1 cellular context compared by ENCODE assay signal in the genomic region with DNA sequence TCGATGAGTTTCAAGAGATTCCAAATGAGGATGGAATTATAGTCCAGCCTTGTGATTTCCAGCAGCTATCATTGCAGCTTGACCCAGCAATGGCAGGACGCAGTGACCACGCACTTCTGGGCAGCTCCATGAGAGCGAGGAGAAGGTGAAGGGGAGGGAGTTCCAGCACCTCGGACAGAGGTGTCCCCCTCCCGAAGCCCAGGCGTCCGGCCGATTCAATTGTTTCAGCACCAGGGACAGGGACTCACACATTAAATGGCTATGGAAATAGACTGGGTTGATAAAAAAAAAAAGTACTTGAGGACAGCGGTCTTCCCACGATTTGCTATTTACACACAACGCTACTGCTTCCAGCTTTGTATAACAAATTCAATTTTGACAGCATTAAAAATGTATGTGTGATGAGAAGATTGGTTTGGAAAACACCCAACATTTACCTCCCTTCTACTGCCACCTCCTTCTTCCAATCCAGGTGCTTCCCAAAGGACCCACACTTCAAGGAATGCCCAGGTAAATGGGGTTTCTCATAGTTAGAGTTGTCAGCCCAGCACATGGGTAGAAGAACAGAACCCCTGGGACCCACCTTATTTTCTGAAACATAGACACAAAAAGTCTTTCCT.
A peak's percentile ranks its signal among the peaks of the same experiment; 100 is the strongest.
TF ChIP-seq lines count a peak whose summit lies in the region.

No MANE protein-coding gene starts in this region.

TF ChIP-seq in HepG2, 621 proteins besides CTCF, POLR2A, EP300 and RAD21 (continued from another document):
- TF ChIP-seq FOXC1 (CRISPR knock-in tag; IDR thresholded peaks at IDR 0.05; ENCODE audit: borderline replicate concordance) (peak; percentile 88; the same call in 1 of the 2 replicates), ELF3 (CRISPR knock-in tag; IDR thresholded peaks at IDR 0.05) (peak; percentile 87), MED1 (CRISPR knock-in tag; IDR thresholded peaks at IDR 0.05) (peak; percentile 73), KLF9 (CRISPR knock-in tag; IDR thresholded peaks at IDR 0.05; ENCODE audit: low read depth) (peak; percentile 90; the same call in 1 of the 2 replicates), HNF4G (IDR thresholded peaks at IDR 0.05; ENCODE audit: borderline replicate concordance, low read depth, low read length) (no peak), HNF4G (CRISPR knock-in tag; IDR thresholded peaks at IDR 0.05; ENCODE audit: borderline replicate concordance, low read depth) (no peak; the same call in 1 of the 2 replicates), HOXA7 (CRISPR knock-in tag; IDR thresholded peaks at IDR 0.05) (peak; percentile 69; the same call in 1 of the 2 replicates), HMG20B (CRISPR knock-in tag; conservative IDR thresholded peaks at IDR 0.05) (peak; percentile 92), DBP (CRISPR knock-in tag; IDR thresholded peaks at IDR 0.05; ENCODE audit: not compliant biosample characterization) (peak; percentile 98), DDIT3 (CRISPR knock-in tag; IDR thresholded peaks at IDR 0.05) (peak; percentile 66; the same call in 1 of the 2 replicates), ARNT (IDR thresholded peaks at IDR 0.05) (no peak), E2F5 (CRISPR knock-in tag; conservative IDR thresholded peaks at IDR 0.05) (peak; percentile 80), ZNF614 (CRISPR knock-in tag; IDR thresholded peaks at IDR 0.05; ENCODE audit: borderline replicate concordance) (peak; percentile 87; the same call in 1 of the 2 replicates), HOXA9 (CRISPR knock-in tag; IDR thresholded peaks at IDR 0.05; ENCODE audit: borderline replicate concordance) (peak; percentile 88; the same call in 1 of the 2 replicates), BCL6 (CRISPR knock-in tag; IDR thresholded peaks at IDR 0.05) (peak; percentile 68; the same call in 1 of the 2 replicates), EED (CRISPR knock-in tag; IDR thresholded peaks at IDR 0.05) (peak; percentile 51; the same call in 1 of the 2 replicates), SKIL (CRISPR knock-in tag; IDR thresholded peaks at IDR 0.05; ENCODE audit: borderline replicate concordance) (peak; percentile 64), SMARCE1 (IDR thresholded peaks at IDR 0.05; ENCODE audit: borderline replicate concordance) (no peak), POGZ (CRISPR knock-in tag; IDR thresholded peaks at IDR 0.05) (no peak), EZH2 (conservative IDR thresholded peaks at IDR 0.05; ENCODE audit: low read depth, low read length) (no peak), JARID2 (CRISPR knock-in tag; IDR thresholded peaks at IDR 0.05; ENCODE audit: insufficient replicate concordance) (no peak), ZNF501 (CRISPR knock-in tag; IDR thresholded peaks at IDR 0.05) (peak; percentile 76), ASH2L (IDR thresholded peaks at IDR 0.05; ENCODE audit: insufficient read length, low read depth, low read length) (no peak), NCOA1 (CRISPR knock-in tag; IDR thresholded peaks at IDR 0.05) (no peak)
- TF ChIP-seq, protein P1, sequence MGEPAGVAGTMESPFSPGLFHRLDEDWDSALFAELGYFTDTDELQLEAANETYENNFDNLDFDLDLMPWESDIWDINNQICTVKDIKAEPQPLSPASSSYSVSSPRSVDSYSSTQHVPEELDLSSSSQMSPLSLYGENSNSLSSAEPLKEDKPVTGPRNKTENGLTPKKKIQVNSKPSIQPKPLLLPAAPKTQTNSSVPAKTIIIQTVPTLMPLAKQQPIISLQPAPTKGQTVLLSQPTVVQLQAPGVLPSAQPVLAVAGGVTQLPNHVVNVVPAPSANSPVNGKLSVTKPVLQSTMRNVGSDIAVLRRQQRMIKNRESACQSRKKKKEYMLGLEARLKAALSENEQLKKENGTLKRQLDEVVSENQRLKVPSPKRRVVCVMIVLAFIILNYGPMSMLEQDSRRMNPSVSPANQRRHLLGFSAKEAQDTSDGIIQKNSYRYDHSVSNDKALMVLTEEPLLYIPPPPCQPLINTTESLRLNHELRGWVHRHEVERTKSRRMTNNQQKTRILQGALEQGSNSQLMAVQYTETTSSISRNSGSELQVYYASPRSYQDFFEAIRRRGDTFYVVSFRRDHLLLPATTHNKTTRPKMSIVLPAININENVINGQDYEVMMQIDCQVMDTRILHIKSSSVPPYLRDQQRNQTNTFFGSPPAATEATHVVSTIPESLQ (CRISPR knock-in tag; conservative IDR thresholded peaks at IDR 0.05): peak; percentile 99
- TF ChIP-seq, protein P2, sequence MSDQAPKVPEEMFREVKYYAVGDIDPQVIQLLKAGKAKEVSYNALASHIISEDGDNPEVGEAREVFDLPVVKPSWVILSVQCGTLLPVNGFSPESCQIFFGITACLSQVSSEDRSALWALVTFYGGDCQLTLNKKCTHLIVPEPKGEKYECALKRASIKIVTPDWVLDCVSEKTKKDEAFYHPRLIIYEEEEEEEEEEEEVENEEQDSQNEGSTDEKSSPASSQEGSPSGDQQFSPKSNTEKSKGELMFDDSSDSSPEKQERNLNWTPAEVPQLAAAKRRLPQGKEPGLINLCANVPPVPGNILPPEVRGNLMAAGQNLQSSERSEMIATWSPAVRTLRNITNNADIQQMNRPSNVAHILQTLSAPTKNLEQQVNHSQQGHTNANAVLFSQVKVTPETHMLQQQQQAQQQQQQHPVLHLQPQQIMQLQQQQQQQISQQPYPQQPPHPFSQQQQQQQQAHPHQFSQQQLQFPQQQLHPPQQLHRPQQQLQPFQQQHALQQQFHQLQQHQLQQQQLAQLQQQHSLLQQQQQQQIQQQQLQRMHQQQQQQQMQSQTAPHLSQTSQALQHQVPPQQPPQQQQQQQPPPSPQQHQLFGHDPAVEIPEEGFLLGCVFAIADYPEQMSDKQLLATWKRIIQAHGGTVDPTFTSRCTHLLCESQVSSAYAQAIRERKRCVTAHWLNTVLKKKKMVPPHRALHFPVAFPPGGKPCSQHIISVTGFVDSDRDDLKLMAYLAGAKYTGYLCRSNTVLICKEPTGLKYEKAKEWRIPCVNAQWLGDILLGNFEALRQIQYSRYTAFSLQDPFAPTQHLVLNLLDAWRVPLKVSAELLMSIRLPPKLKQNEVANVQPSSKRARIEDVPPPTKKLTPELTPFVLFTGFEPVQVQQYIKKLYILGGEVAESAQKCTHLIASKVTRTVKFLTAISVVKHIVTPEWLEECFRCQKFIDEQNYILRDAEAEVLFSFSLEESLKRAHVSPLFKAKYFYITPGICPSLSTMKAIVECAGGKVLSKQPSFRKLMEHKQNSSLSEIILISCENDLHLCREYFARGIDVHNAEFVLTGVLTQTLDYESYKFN (CRISPR knock-in tag; conservative IDR thresholded peaks at IDR 0.05): no peak
